Comparison of ENCODE assay signal across 4 cellular contexts in the genomic region with DNA sequence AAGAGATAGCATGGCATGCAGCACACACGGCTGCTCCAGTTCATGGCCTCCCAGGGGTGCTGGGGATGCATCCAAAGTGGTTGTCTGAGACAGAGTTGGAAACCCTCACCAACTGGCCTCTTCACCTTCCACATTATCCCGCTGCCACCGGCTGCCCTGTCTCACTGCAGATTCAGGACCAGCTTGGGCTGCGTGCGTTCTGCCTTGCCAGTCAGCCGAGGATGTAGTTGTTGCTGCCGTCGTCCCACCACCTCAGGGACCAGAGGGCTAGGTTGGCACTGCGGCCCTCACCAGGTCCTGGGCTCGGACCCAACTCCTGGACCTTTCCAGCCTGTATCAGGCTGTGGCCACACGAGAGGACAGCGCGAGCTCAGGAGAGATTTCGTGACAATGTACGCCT.
DNase-seq lines count a peak whose midpoint lies in the region.
"Had no signal": no experiment of that assay in that cellular context is flagged by ENCODE, and none has a peak within 500 bp of the region (broad histone marks: within the 10 kb centered on the region; RNA-seq: fewer than 3 reads in every experiment).

No MANE protein-coding gene starts in this region.

- H3K36me3 Mint-ChIP-seq in activated T-cell treated with anti-CD3 and anti-CD28 coated beads, Interleukin-2, amount 50 U/mL, for 24 hours (ENCODE audit: low read depth): peaks cover 71% of the 10 kb centered on the region

- no peaks in the 10 kb centered on the region for H3K9me3 Mint-ChIP-seq in activated T-cell treated with anti-CD3 and anti-CD28 coated beads, Interleukin-2, amount 50 U/mL, for 24 hours
- H3K9me3 Mint-ChIP-seq: WTC11 had no signal

- no peak for DNase-seq in activated T-cell treated with anti-CD3 and anti-CD28 coated beads, Interleukin-2, amount 50 U/mL, for 24 hours
- no peak for DNase-seq in activated T-cell treated with anti-CD3 and anti-CD28 coated beads, Interleukin-2, amount 50 U/mL, for 1 hour
- DNase-seq: dorsolateral prefrontal cortex had no signal

- H3K27ac Mint-ChIP-seq in activated T-cell treated with anti-CD3 and anti-CD28 coated beads, Interleukin-2, amount 50 U/mL, for 24 hours: peak overlapping the region; percentile 97
- H3K27ac Mint-ChIP-seq: WTC11 had no signal

- no peak overlapping the region for H3K4me3 Mint-ChIP-seq in activated T-cell treated with anti-CD3 and anti-CD28 coated beads, Interleukin-2, amount 50 U/mL, for 24 hours
- H3K4me3 Mint-ChIP-seq: WTC11 had no signal

- peaks cover 38% of the 10 kb centered on the region for H3K4me1 Mint-ChIP-seq in activated T-cell treated with anti-CD3 and anti-CD28 coated beads, Interleukin-2, amount 50 U/mL, for 24 hours (ENCODE audit: low read depth)

- H3K27me3 Mint-ChIP-seq in activated T-cell treated with anti-CD3 and anti-CD28 coated beads, Interleukin-2, amount 50 U/mL, for 24 hours: no peaks in the 10 kb centered on the region
